Comparison of ENCODE assay signal across 16 cellular contexts in the genomic region with DNA sequence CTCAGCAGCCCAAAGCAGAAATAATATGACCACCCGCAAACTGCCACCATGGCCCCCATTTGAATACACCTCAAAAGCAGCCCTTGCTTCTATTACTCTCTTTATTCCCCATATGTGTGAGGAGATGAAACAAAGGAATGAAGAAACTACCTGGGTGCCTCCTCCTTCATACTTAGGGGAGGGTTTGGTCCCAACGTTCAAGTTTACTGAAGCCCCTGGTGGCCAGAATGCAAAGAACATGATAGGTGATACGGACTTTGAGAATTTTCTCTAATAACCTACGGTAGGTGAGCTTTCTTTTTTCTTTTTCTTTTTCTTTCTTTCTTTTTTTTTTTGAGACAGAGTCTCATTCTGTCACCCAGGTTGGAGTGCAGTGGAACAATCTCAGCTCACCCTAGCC.
DNase-seq lines count a peak whose midpoint lies in the region; ATAC-seq, FAIRE-seq and TF ChIP-seq lines count a peak whose summit lies in the region.
"Had no signal": no experiment of that assay in that cellular context is flagged by ENCODE, and none has a peak within 500 bp of the region (broad histone marks: within the 10 kb centered on the region; RNA-seq: fewer than 3 reads in every experiment).

No MANE protein-coding gene starts in this region.

- H3K79me1 ChIP-seq in mesendoderm (ENCODE audit: low read length): no peaks in the 10 kb centered on the region

- H3K9me3 Mint-ChIP-seq in CD4-positive, alpha-beta memory T cell: peaks cover 0 to 17% (median 5%) of the 10 kb centered on the region in 8 donors
- H3K9me3 Mint-ChIP-seq in astrocyte (ENCODE audit: unreplicated experiment): no peaks in the 10 kb centered on the region

- no peak overlapping the region for H3K27ac Mint-ChIP-seq in CD4-positive, alpha-beta memory T cell
- H3K27ac Mint-ChIP-seq in astrocyte (ENCODE audit: unreplicated experiment): no peak overlapping the region
- H3K27ac Mint-ChIP-seq: stimulated activated effector memory CD8-positive, alpha-beta T cell treated with anti-CD3 and anti-CD28 coated beads, Interleukin-12 subunit alpha, Interleukin-12 subunit beta, amount 100 ng/mL, for 72 hours had no signal

- H3K56ac ChIP-seq in mesendoderm (ENCODE audit: low read length): no peak overlapping the region

- H2BK5ac ChIP-seq in mesendoderm (ENCODE audit: low read length): no peak overlapping the region

- no peaks in the 10 kb centered on the region for H3K27me3 ChIP-seq in CD4-positive, alpha-beta memory T cell (ENCODE audit: insufficient read depth, low read length)
- no peaks in the 10 kb centered on the region for H3K27me3 ChIP-seq in astrocyte (ENCODE audit: insufficient read depth, low read length)
- H3K27me3 ChIP-seq in mesendoderm (ENCODE audit: insufficient read depth, low read length, poor library complexity): no peaks in the 10 kb centered on the region

- no peak overlapping the region for H4K5ac ChIP-seq in mesendoderm (ENCODE audit: low read length)

- H3K4me3 Mint-ChIP-seq in CD4-positive, alpha-beta memory T cell: no peak overlapping the region
- no peak overlapping the region for H3K4me3 Mint-ChIP-seq in astrocyte (ENCODE audit: unreplicated experiment)
- H3K4me3 Mint-ChIP-seq: central memory CD8-positive, alpha-beta T cell; stimulated activated effector memory CD8-positive, alpha-beta T cell treated with anti-CD3 and anti-CD28 coated beads, Interleukin-12 subunit alpha, Interleukin-12 subunit beta, amount 100 ng/mL, for 72 hours had no signal

- no CpG with 5 or more reads among the region's 4 CpGs for WGBS in mesendoderm (ENCODE audit: extremely low coverage, insufficient coverage, low lambda C conversion rate)

- POLR2A ChIA-PET in CD4-positive, alpha-beta memory T cell (lab: Charles Lee; ENCODE audit: partially characterized antibody): no interaction called here
- POLR2A ChIA-PET in HEK293T (lab: Yijun Ruan, JAX): no interaction called here

- H3K4ac ChIP-seq in mesendoderm (ENCODE audit: low read depth, low read length): peak overlapping the region; percentile 11

- H3K4me3 ChIP-seq in CD4-positive, alpha-beta memory T cell (ENCODE audit: low read length in 2 of 2): no peak overlapping the region
- no peak overlapping the region for H3K4me3 ChIP-seq in astrocyte (ENCODE audit: insufficient read depth, low read depth, low read length)
- no peak overlapping the region for H3K4me3 ChIP-seq in mesendoderm (ENCODE audit: low read length)
- H3K4me3 ChIP-seq: left ventricle myocardium inferior, SJSA1 had no signal

- H2BK120ac ChIP-seq in mesendoderm (ENCODE audit: low read depth, low read length): no peak overlapping the region

- no peaks in the 10 kb centered on the region for H3K4me1 ChIP-seq in CD4-positive, alpha-beta memory T cell (ENCODE audit: insufficient read depth, low read length)
- H3K4me1 ChIP-seq in astrocyte (ENCODE audit: insufficient read depth, low read length): no peaks in the 10 kb centered on the region
- H3K4me1 ChIP-seq in mesendoderm (ENCODE audit: control insufficient read depth, low read depth, low read length): no peaks in the 10 kb centered on the region
- H3K4me1 ChIP-seq: left ventricle myocardium inferior, SJSA1 had no signal

- no peak overlapping the region for H3K4me2 ChIP-seq in astrocyte (ENCODE audit: low read length)
- no peak overlapping the region for H3K4me2 ChIP-seq in mesendoderm (ENCODE audit: low read length)

- no peak for ATAC-seq in HG02870 (IDR thresholded peaks at IDR 0.05; ENCODE audit: unreplicated experiment)
- ATAC-seq: stimulated activated effector memory CD8-positive, alpha-beta T cell treated with anti-CD3 and anti-CD28 coated beads, Interleukin-12 subunit alpha, Interleukin-12 subunit beta, amount 100 ng/mL, for 72 hours had no signal

- peaks cover 11 to 18% of the 10 kb centered on the region in 2 donors for H3K27me3 Mint-ChIP-seq in CD4-positive, alpha-beta memory T cell
- H3K27me3 Mint-ChIP-seq in astrocyte (ENCODE audit: low read depth, unreplicated experiment): no peaks in the 10 kb centered on the region

- H2AK5ac ChIP-seq in mesendoderm (ENCODE audit: low read length): no peak overlapping the region

- peak; percentile 5 for TF ChIP-seq CTCF in astrocyte (IDR thresholded peaks at IDR 0.05; ENCODE audit: insufficient read depth, low read depth, low read length)

- H3K18ac ChIP-seq in mesendoderm (ENCODE audit: low read length): no peak overlapping the region

- no peak overlapping the region for H4K8ac ChIP-seq in mesendoderm (ENCODE audit: low read depth, low read length)

- H3K27ac ChIP-seq in CD4-positive, alpha-beta memory T cell (ENCODE audit: low read depth, low read length): no peak overlapping the region
- H3K27ac ChIP-seq in astrocyte (ENCODE audit: low read depth, low read length) (no peak overlapping the region), mesendoderm (ENCODE audit: low read depth, low read length) (no peak overlapping the region)
- H3K27ac ChIP-seq: left ventricle myocardium inferior, SJSA1 had no signal

- CTCF ChIA-PET in CD4-positive, alpha-beta memory T cell (lab: Charles Lee; ENCODE audit: partially characterized antibody): interaction anchor here (1.3 to 1.4 kb wide), 3 partner anchors 14 to 159 kb away, joined by 3 to 4 read pairs (median 4); partner anchors contain the start of gene FBXO11
- CTCF ChIA-PET in HEK293T (lab: Yijun Ruan, JAX): no interaction called here

- no peak overlapping the region for H3K23ac ChIP-seq in mesendoderm (ENCODE audit: low read length)

- H3K9ac ChIP-seq in astrocyte (ENCODE audit: low read length) (no peak overlapping the region), mesendoderm (ENCODE audit: low read length) (no peak overlapping the region)

- H3K79me2 ChIP-seq in astrocyte (ENCODE audit: insufficient read depth, low read length) (no peaks in the 10 kb centered on the region), mesendoderm (ENCODE audit: control insufficient read depth, insufficient read depth, low read length) (no peaks in the 10 kb centered on the region)

- intact Hi-C loops in CD4-positive, alpha-beta memory T cell (cut with micrococcal nuclease): no loop called here

- no peaks in the 10 kb centered on the region for H3K9me3 ChIP-seq in CD4-positive, alpha-beta memory T cell (ENCODE audit: control insufficient read depth in 1 of 2, low read length in 2 of 2)
- no peaks in the 10 kb centered on the region for H3K9me3 ChIP-seq in astrocyte (ENCODE audit: insufficient read depth, low read depth, low read length)
- H3K9me3 ChIP-seq: SJSA1 had no signal

- FAIRE-seq in astrocyte (lab: Jason Lieb, UNC): no peak

- DNase-seq in CD4-positive, alpha-beta memory T cell: peak in 4 of 5 donors; percentile 2 to 38 (median 4)
- DNase-seq in HEK293T (ENCODE audit: extremely low spot score) (peak; percentile 29), astrocyte (ENCODE audit: low read depth) (no peak), mesendoderm (peak; percentile 70), NCI-H2081 (lab: John Stamatoyannopoulos, UW) (no peak), COLO668 (lab: John Stamatoyannopoulos, UW; ENCODE audit: unreplicated experiment) (no peak)
- DNase-seq: activated CD4-positive, alpha-beta T cell treated with anti-CD3 and anti-CD28 coated beads for 1 hour; DMS79; foreskin fibroblast; left ventricle myocardium inferior; NCI-H2171 treated with DMSO at 0.1 percent for 48 hours; nucleus accumbens had no signal

- H3K4me1 Mint-ChIP-seq in CD4-positive, alpha-beta memory T cell: no peaks in the 10 kb centered on the region
- H3K4me1 Mint-ChIP-seq in astrocyte (ENCODE audit: low read depth, unreplicated experiment): no peaks in the 10 kb centered on the region
- H3K4me1 Mint-ChIP-seq: central memory CD8-positive, alpha-beta T cell; stimulated activated effector memory CD8-positive, alpha-beta T cell treated with anti-CD3 and anti-CD28 coated beads, Interleukin-12 subunit alpha, Interleukin-12 subunit beta, amount 100 ng/mL, for 72 hours had no signal

- no peaks in the 10 kb centered on the region for H3K36me3 ChIP-seq in CD4-positive, alpha-beta memory T cell (ENCODE audit: insufficient read depth, low read length)
- H3K36me3 ChIP-seq in astrocyte (ENCODE audit: insufficient read depth, low read length): no peaks in the 10 kb centered on the region
- H3K36me3 ChIP-seq in mesendoderm (ENCODE audit: control insufficient read depth, insufficient read depth, low read length): no peaks in the 10 kb centered on the region
- H3K36me3 ChIP-seq: left ventricle myocardium inferior, SJSA1 had no signal

- H3K36me3 Mint-ChIP-seq in CD4-positive, alpha-beta memory T cell: peaks cover 0 to 1% of the 10 kb centered on the region in 2 donors
- H3K36me3 Mint-ChIP-seq in astrocyte (ENCODE audit: low read depth, unreplicated experiment): no peaks in the 10 kb centered on the region
- H3K36me3 Mint-ChIP-seq: stimulated activated effector memory CD8-positive, alpha-beta T cell treated with anti-CD3 and anti-CD28 coated beads, Interleukin-12 subunit alpha, Interleukin-12 subunit beta, amount 100 ng/mL, for 72 hours had no signal

- no peak overlapping the region for H2BK15ac ChIP-seq in mesendoderm (replicated peaks; ENCODE audit: low read depth)

- H4K20me1 ChIP-seq in astrocyte (ENCODE audit: insufficient read depth, low read length): no peaks in the 10 kb centered on the region

- H2AFZ ChIP-seq in astrocyte (ENCODE audit: low read depth, low read length): no peak overlapping the region

TF ChIP-seq in HEK293T, 16 proteins besides CTCF, POLR2A, EP300 and RAD21:
- TF ChIP-seq ARNT (IDR thresholded peaks at IDR 0.05): no peak
- TF ChIP-seq BHLHE40 (IDR thresholded peaks at IDR 0.05; ENCODE audit: borderline replicate concordance): no peak
- no peak for TF ChIP-seq FOXM1 (IDR thresholded peaks at IDR 0.05; ENCODE audit: borderline replicate concordance)
- TF ChIP-seq SP1 (IDR thresholded peaks at IDR 0.05): no peak
- TF ChIP-seq HDGF (IDR thresholded peaks at IDR 0.05; ENCODE audit: borderline replicate concordance): no peak
- TF ChIP-seq NFRKB (IDR thresholded peaks at IDR 0.05): no peak
- no peak for TF ChIP-seq ELF4 (IDR thresholded peaks at IDR 0.05)
- no peak for TF ChIP-seq CTBP1 (IDR thresholded peaks at IDR 0.05; ENCODE audit: borderline replicate concordance)
- TF ChIP-seq ZNF384 (IDR thresholded peaks at IDR 0.05): no peak
- TF ChIP-seq LEF1 (IDR thresholded peaks at IDR 0.05; ENCODE audit: borderline replicate concordance): no peak

Comparison
In these comparisons a context has a peak if more than half of its experiments do, and no peak if none do; other contexts are left out.
1. DNase-seq: peak in CD4-positive, alpha-beta memory T cell (4 of 5), HEK293T (single experiment) and mesendoderm (single experiment); none in astrocyte (single experiment), NCI-H2081 (0 of 2) and COLO668 (single experiment).